In genomic region chr17:50047488-50048126, GRCh38 we compare ENCODE assay signal across 11 cellular contexts. TPM values are rescaled to one million over a fixed set of nuclear protein-coding genes. Genes with fewer than 3 reads are reported as not detected.
DNase-seq lines count a peak whose midpoint lies in the region; ATAC-seq and TF ChIP-seq lines count a peak whose summit lies in the region.
"Had no signal": no experiment of that assay in that cellular context is flagged by ENCODE, and none has a peak within 500 bp of the region (broad histone marks: within the 10 kb centered on the region; RNA-seq: fewer than 3 reads in every experiment).

No MANE protein-coding gene starts in this region.

- H3K4me3 Mint-ChIP-seq in stimulated activated naive CD8-positive, alpha-beta T cell treated with anti-CD3 and anti-CD28 coated beads, Interleukin-15, amount 100 ng/mL, for 72 hours = peak overlapping the region in 1 of 2 donors; percentile 59
- H3K4me3 Mint-ChIP-seq: T-helper 1 cell treated with Interleukin-12 subunit alpha and Interleukin-12 subunit beta and Interleukin-4 antibody, amounts not matched to agents 30 μg/mL and 1 μg/mL, for 36 hours had no signal

- no peaks in the 10 kb centered on the region for H3K36me3 ChIP-seq in SJSA1
- H3K36me3 ChIP-seq: BE2C had no signal

- H3K4me1 ChIP-seq in SJSA1 (replicated peaks) = peaks cover 79% of the 10 kb centered on the region
- H3K4me1 ChIP-seq: BE2C had no signal

- H3K27ac ChIP-seq in SJSA1 = peak overlapping the region; percentile 85

- H3K27me3 ChIP-seq in SJSA1 (replicated peaks) = no peaks in the 10 kb centered on the region
- H3K27me3 ChIP-seq: BE2C had no signal

- no peak for TF ChIP-seq CTCF in fibroblast of pulmonary artery (IDR thresholded peaks at IDR 0.05; ENCODE audit: low read length, missing control alignments)

- DNase-seq in activated T-cell treated with anti-CD3 and anti-CD28 coated beads for 48 hours (ENCODE audit: low read depth) = peak; percentile 28
- DNase-seq in activated T-cell treated with anti-CD3 and anti-CD28 coated beads, Interleukin-2, amount 50 U/mL, for 1 hour = no peak
- peak; percentile 93 to 96 for DNase-seq in SJSA1 (ENCODE audit: low read depth in 1 of 2, low spot score in 2 of 2)
- peak; percentile 67 for DNase-seq in fibroblast of pulmonary artery (ENCODE audit: low read depth)
- DNase-seq in stimulated activated naive CD8-positive, alpha-beta T cell treated with anti-CD3 and anti-CD28 coated beads, Interleukin-15, amount 100 ng/mL, for 72 hours = peak in 1 of 2 donors; percentile 35
- DNase-seq in GM19240 (ENCODE audit: insufficient read length, low spot score) = no peak
- DNase-seq: BE2C, NCI-H1417 treated with DMSO at 0.1 percent for 48 hours had no signal

- H3K4me1 Mint-ChIP-seq in stimulated activated naive CD8-positive, alpha-beta T cell treated with anti-CD3 and anti-CD28 coated beads, Interleukin-15, amount 100 ng/mL, for 72 hours = peaks cover 32% of the 10 kb centered on the region

- no peaks in the 10 kb centered on the region for H3K9me3 Mint-ChIP-seq in stimulated activated naive CD8-positive, alpha-beta T cell treated with anti-CD3 and anti-CD28 coated beads, Interleukin-15, amount 100 ng/mL, for 72 hours
- H3K9me3 Mint-ChIP-seq: T-helper 1 cell treated with Interleukin-12 subunit alpha and Interleukin-12 subunit beta and Interleukin-4 antibody, amounts not matched to agents 30 μg/mL and 1 μg/mL, for 36 hours had no signal

- no peaks in the 10 kb centered on the region for H3K9me3 ChIP-seq in SJSA1 (replicated peaks)
- H3K9me3 ChIP-seq: BE2C had no signal

- peak overlapping the region in 1 of 2 donors; percentile 89 for H3K27ac Mint-ChIP-seq in stimulated activated naive CD8-positive, alpha-beta T cell treated with anti-CD3 and anti-CD28 coated beads, Interleukin-15, amount 100 ng/mL, for 72 hours
- H3K27ac Mint-ChIP-seq: T-helper 1 cell treated with Interleukin-12 subunit alpha and Interleukin-12 subunit beta and Interleukin-4 antibody, amounts not matched to agents 30 μg/mL and 1 μg/mL, for 36 hours had no signal

- no peak overlapping the region for H3K4me3 ChIP-seq in SJSA1
- H3K4me3 ChIP-seq in fibroblast of pulmonary artery (replicated peaks; ENCODE audit: low read depth, low read length) = no peak overlapping the region

- peak; percentile 56 for ATAC-seq in stimulated activated naive CD8-positive, alpha-beta T cell treated with anti-CD3 and anti-CD28 coated beads, Interleukin-15, amount 100 ng/mL, for 72 hours
- ATAC-seq in HG03342 (IDR thresholded peaks at IDR 0.05; ENCODE audit: unreplicated experiment) (no peak), GM21619 (IDR thresholded peaks at IDR 0.05; ENCODE audit: unreplicated experiment) (no peak)

- peaks cover 17% of the 10 kb centered on the region for H3K27me3 Mint-ChIP-seq in stimulated activated naive CD8-positive, alpha-beta T cell treated with anti-CD3 and anti-CD28 coated beads, Interleukin-15, amount 100 ng/mL, for 72 hours

RNA-seq across cellular contexts. Expression of gene ITGA3, which starts 8.3 kb away (rescaled TPM):
- total RNA-seq in SJSA1 (2014; rRNA removed; shearing (Covaris generic)) = 142 and 195 TPM in 2 replicates

RNA-seq across cellular contexts. Expression of gene PDK2, which starts 47.5 kb away (rescaled TPM):
- 22.2 and 25.3 TPM in 2 replicates for total RNA-seq in SJSA1 (2014; rRNA removed; shearing (Covaris generic))

RNA-seq across cellular contexts. Expression of gene DLX3, which starts 52.6 kb away (rescaled TPM):
- not detected in 2 replicates for total RNA-seq in SJSA1 (2014; rRNA removed; shearing (Covaris generic))

Comparison
In these comparisons a context has a peak if more than half of its experiments do, and no peak if none do; other contexts are left out.
1. DNase-seq: peak in activated T-cell treated with anti-CD3 and anti-CD28 coated beads for 48 hours (single experiment), SJSA1 (2 of 2) and fibroblast of pulmonary artery (single experiment); none in activated T-cell treated with anti-CD3 and anti-CD28 coated beads, Interleukin-2, amount 50 U/mL, for 1 hour (single experiment) and GM19240 (single experiment).